8 cellular contexts compared by ENCODE assay signal in the genomic region with DNA sequence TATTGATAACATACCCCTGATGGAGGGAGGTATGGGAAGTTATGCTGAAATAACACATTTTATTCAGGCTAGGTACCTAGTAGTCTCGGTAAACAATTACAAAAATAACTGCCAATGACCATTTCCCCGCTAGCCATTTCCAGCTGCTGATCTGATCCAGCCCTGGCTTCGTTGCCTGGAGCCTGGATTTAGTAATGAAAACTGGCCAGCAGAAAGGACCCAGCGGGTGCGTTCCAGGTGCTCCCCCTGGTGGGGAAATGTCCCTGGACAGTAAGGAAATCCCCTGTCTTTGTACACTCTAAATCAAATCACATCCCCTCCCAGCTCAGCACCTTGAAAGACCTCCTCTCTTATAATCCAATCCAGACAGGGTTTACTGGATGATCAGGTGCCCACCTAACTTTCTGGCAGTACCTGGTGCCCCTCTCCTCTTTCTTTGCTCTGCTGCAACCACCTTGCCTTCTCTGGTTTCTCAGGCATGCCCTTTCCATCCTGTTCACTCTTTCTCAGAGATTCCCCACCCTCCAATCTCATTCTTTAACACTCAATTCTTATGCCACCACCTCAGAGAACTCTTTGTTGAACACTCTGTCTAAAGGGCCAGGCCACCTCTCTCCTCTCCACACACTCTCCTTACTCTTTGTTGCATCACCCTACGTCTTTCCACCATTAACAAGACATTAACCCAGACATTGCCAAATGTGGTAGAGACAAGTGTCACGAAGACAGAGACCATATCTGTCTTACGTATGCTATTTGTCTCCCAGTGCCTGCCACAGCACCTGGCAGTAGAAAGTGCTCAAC. TPM values are rescaled to one million over a fixed set of nuclear protein-coding genes. Genes with fewer than 3 reads are reported as not detected.
DNase-seq lines count a peak whose midpoint lies in the region; ATAC-seq and TF ChIP-seq lines count a peak whose summit lies in the region.

No MANE protein-coding gene starts in this region.

- H3K9ac ChIP-seq in neuronal stem cell (ENCODE audit: low read depth, low read length, poor library complexity), result no peak overlapping the region

- no CpG with 5 or more reads among the region's 8 CpGs for WGBS in neuronal stem cell (ENCODE audit: extremely low coverage in 2 of 2, insufficient read length in 2 of 2, insufficient replicate concordance in 1 of 2), 2 donors
- WGBS in upper lobe of left lung, 2 donors, result 26 to 27% methylated on average over 8 of the region's 8 CpGs

- no peak overlapping the region for H3K14ac ChIP-seq in neuronal stem cell (ENCODE audit: low read length)

- H2BK120ac ChIP-seq in neuronal stem cell (ENCODE audit: low read depth, low read length), result no peak overlapping the region

- peak in 1 of 2 donors; percentile 74 for ATAC-seq in upper lobe of left lung (ENCODE audit: low FRiP score in 2 of 2)

- no peak overlapping the region for H3K27ac ChIP-seq in neuronal stem cell (replicated peaks; ENCODE audit: low read length)
- H3K27ac ChIP-seq in upper lobe of left lung, result no peak overlapping the region

- H3K4me1 ChIP-seq in neuronal stem cell (ENCODE audit: control insufficient read depth in 2 of 2, insufficient read depth in 1 of 2, low read depth in 1 of 2, low read length in 2 of 2) (no peaks in the 10 kb centered on the region), upper lobe of left lung (peaks cover 0 to 8% (median under 1%) of the 10 kb centered on the region in 4 donors)

- H2BK5ac ChIP-seq in neuronal stem cell (ENCODE audit: low read length), result no peak overlapping the region

- peak overlapping the region; percentile 19 for H3K4me2 ChIP-seq in neuronal stem cell (ENCODE audit: insufficient read depth, low read length, poor library complexity, severe bottlenecking)

- no peak overlapping the region for H2AK5ac ChIP-seq in neuronal stem cell (ENCODE audit: low read depth, low read length)

- DNase-seq in activated gamma-delta T cell treated with Interleukin-2 at 50 U/mL for 16 hours, result peak; percentile 33
- no peak for DNase-seq in activated gamma-delta T cell (lab: John Stamatoyannopoulos, UW)
- peak; percentile 37 for DNase-seq in NCI-H82 treated with DMSO at 0.1 percent for 48 hours (lab: John Stamatoyannopoulos, UW; ENCODE audit: unreplicated experiment)
- DNase-seq in activated CD8-positive, alpha-beta memory T cell treated with anti-CD3 and anti-CD28 coated beads, Interleukin-2, amount 50 U/mL, for 4 hours, result peak; percentile 37
- peak; percentile 79 for DNase-seq in fibroblast of mammary gland (ENCODE audit: low read depth)
- peak; percentile 64 for DNase-seq in neuronal stem cell (ENCODE audit: low spot score)
- peak in 1 of 2 donors; percentile 78 for DNase-seq in upper lobe of left lung
- DNase-seq in NCI-H187 treated with DMSO at 0.1 percent for 48 hours (lab: John Stamatoyannopoulos, UW), result no peak

- H3K27me3 ChIP-seq in neuronal stem cell (ENCODE audit: control insufficient read depth in 3 of 3, insufficient read depth in 3 of 3, low read depth in 1 of 3, low read length in 3 of 3) (peaks cover 0 to 36% (median 0%) of the 10 kb centered on the region in 3 experiments), upper lobe of left lung (no peaks in the 10 kb centered on the region)

- no peak overlapping the region for H3K4ac ChIP-seq in neuronal stem cell (ENCODE audit: low read length)

- H2BK15ac ChIP-seq in neuronal stem cell (ENCODE audit: low read length), result no peak overlapping the region

- H2BK12ac ChIP-seq in neuronal stem cell (ENCODE audit: low read length), result no peak overlapping the region

- no peaks in the 10 kb centered on the region for H3K36me3 ChIP-seq in neuronal stem cell (replicated peaks in 1 of 2; ENCODE audit: control insufficient read depth in 2 of 2, insufficient read depth in 2 of 2, low read length in 2 of 2)
- no peaks in the 10 kb centered on the region for H3K36me3 ChIP-seq in upper lobe of left lung

- no peak overlapping the region for H4K91ac ChIP-seq in neuronal stem cell (ENCODE audit: low read depth, low read length, poor library complexity)

- TF ChIP-seq POLR2A in upper lobe of left lung (IDR thresholded peaks at IDR 0.05), result no peak

- H4K8ac ChIP-seq in neuronal stem cell (ENCODE audit: low read depth, low read length), result no peak overlapping the region

- H3K9me3 ChIP-seq in neuronal stem cell (replicated peaks in 1 of 2; ENCODE audit: control insufficient read depth in 2 of 2, insufficient read depth in 1 of 2, low read depth in 1 of 2, low read length in 2 of 2) (no peaks in the 10 kb centered on the region), upper lobe of left lung (no peaks in the 10 kb centered on the region)

- no peak for TF ChIP-seq EP300 in upper lobe of left lung (IDR thresholded peaks at IDR 0.05)

- H3K18ac ChIP-seq in neuronal stem cell (ENCODE audit: low read length), result no peak overlapping the region

- H3K79me1 ChIP-seq in neuronal stem cell (ENCODE audit: low read depth, low read length), result no peaks in the 10 kb centered on the region

- peak; percentile 93 for TF ChIP-seq CTCF in fibroblast of mammary gland (conservative IDR thresholded peaks at IDR 0.05; ENCODE audit: control insufficient read depth, insufficient read depth, low read depth, low read length)
- peak; percentile 29 to 79 (median 74) for TF ChIP-seq CTCF in upper lobe of left lung (IDR thresholded peaks at IDR 0.05)

- no peak overlapping the region for H3K23ac ChIP-seq in neuronal stem cell (ENCODE audit: low read depth, low read length, poor library complexity)

- H2AFZ ChIP-seq in neuronal stem cell (ENCODE audit: low read length), result no peak overlapping the region

- no peak overlapping the region for H3K4me3 ChIP-seq in fibroblast of mammary gland (ENCODE audit: control insufficient read depth, low read depth, low read length)
- no peak overlapping the region for H3K4me3 ChIP-seq in neuronal stem cell (ENCODE audit: low read length in 2 of 2)
- H3K4me3 ChIP-seq in upper lobe of left lung, result no peak overlapping the region

RNA-seq across cellular contexts. Expression of gene SMAD5, which starts 50.1 kb away (rescaled TPM):
- 29.6 TPM for polyA plus RNA-seq in neuronal stem cell (2013, experiment 1 of 2)
- 30.0 TPM for polyA plus RNA-seq in neuronal stem cell (2013, experiment 2 of 2)
- total RNA-seq in upper lobe of left lung, result 10 to 100 TPM; 14.6 to 54.3 (median 45.1) TPM

RNA-seq across cellular contexts. Expression of gene TGFBI, which starts 53.8 kb away (rescaled TPM):
- polyA plus RNA-seq in neuronal stem cell (2013, experiment 1 of 2), result 6.5 TPM
- polyA plus RNA-seq in neuronal stem cell (2013, experiment 2 of 2), result 6.3 TPM
- total RNA-seq in upper lobe of left lung, result 100 to 1,000 TPM in 3 of 6 donors, 10 to 100 TPM in 3; 51.0 to 189 (median 126) TPM

Comparison
In these comparisons a context has a peak if more than half of its experiments do, and no peak if none do; other contexts are left out.
1. DNase-seq: peak in activated gamma-delta T cell treated with Interleukin-2 at 50 U/mL for 16 hours (single experiment), NCI-H82 treated with DMSO at 0.1 percent for 48 hours (single experiment), activated CD8-positive, alpha-beta memory T cell treated with anti-CD3 and anti-CD28 coated beads, Interleukin-2, amount 50 U/mL, for 4 hours (single experiment), fibroblast of mammary gland (single experiment) and neuronal stem cell (single experiment); none in activated gamma-delta T cell (single experiment) and NCI-H187 treated with DMSO at 0.1 percent for 48 hours (single experiment).